25 cellular contexts compared by ENCODE assay signal in the genomic region with DNA sequence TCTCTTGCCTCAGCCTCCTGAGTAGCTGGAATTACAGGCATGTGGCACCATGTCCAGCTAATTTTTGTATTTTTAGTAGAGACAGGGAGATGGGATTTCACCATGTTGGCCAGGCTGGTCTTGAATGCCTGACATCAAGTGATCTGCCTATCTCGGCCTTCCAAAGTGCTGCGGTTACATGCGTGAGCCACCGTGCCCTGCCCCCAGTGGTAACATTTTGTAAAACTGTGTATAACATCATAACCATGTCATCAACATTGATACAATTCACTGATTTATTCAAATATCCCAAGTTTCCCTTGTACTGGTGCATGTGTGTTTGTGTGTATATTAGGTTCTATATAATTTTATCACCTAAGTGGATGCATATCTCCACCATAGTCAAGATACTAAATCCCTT.
"Had no signal": no experiment of that assay in that cellular context is flagged by ENCODE, and none has a peak within 500 bp of the region (broad histone marks: within the 10 kb centered on the region; RNA-seq: fewer than 3 reads in every experiment).

No MANE protein-coding gene starts in this region.

- H3K27me3 Mint-ChIP-seq: activated naive CD8-positive, alpha-beta T cell had no signal

- H3K27ac ChIP-seq: adrenal gland, esophagus squamous epithelium, gastrocnemius medialis, spleen, testis, vagina had no signal

- H3K27ac Mint-ChIP-seq: activated naive CD8-positive, alpha-beta T cell; activated T-helper 2 cell treated with anti-CD3 and anti-CD28 coated beads, Interferon-gamma antibody, Interleukin-2, Interleukin-4, amounts not matched to agents 10 μg/mL and 5 μg/mL and 100 μg/mL, durations not matched to agents 14 hours and 24 hours and 36 hours; memory B cell; T-helper 2 cell treated with Interferon-gamma antibody and Interleukin-4, amounts not matched to agents 5 μg/mL and 100 μg/mL, for 36 hours; WTC11 had no signal

- H3K9me3 Mint-ChIP-seq: activated T-cell treated with anti-CD3 and anti-CD28 coated beads, Interleukin-2, amount 50 U/mL, for 4 hours; activated T-helper 2 cell treated with anti-CD3 and anti-CD28 coated beads, Interferon-gamma antibody, Interleukin-2, Interleukin-4, amounts not matched to agents 10 μg/mL and 5 μg/mL and 100 μg/mL, durations not matched to agents 14 hours and 24 hours and 36 hours; T-helper 2 cell treated with Interferon-gamma antibody and Interleukin-4, amounts not matched to agents 5 μg/mL and 100 μg/mL, for 36 hours; WTC11 had no signal

- H3K4me3 ChIP-seq: adrenal gland, ascending aorta, esophagus squamous epithelium, gastrocnemius medialis, mucosa of descending colon, spleen, testis, vagina had no signal

- FAIRE-seq: TTC549 had no signal

- H3K27me3 ChIP-seq: adrenal gland, ascending aorta, gastrocnemius medialis, testis, vagina had no signal

- H3K4me3 Mint-ChIP-seq: activated naive CD8-positive, alpha-beta T cell; activated T-cell treated with anti-CD3 and anti-CD28 coated beads, Interleukin-2, amount 50 U/mL, for 4 hours; memory B cell; T-helper 2 cell treated with Interferon-gamma antibody and Interleukin-4, amounts not matched to agents 5 μg/mL and 100 μg/mL, for 36 hours; WTC11 had no signal

- H3K4me1 ChIP-seq: adrenal gland, ascending aorta, esophagus squamous epithelium, gastrocnemius medialis, testis, vagina had no signal

- DNase-seq: activated CD8-positive, alpha-beta memory T cell treated with anti-CD3 and anti-CD28 coated beads, Interleukin-2, amount 50 U/mL, for 4 hours; activated naive CD4-positive, alpha-beta T cell; activated T-cell treated with anti-CD3 and anti-CD28 coated beads, Interleukin-2, amount 50 U/mL, for 4 hours; central memory CD4-positive, alpha-beta T cell; effector memory CD4-positive, alpha-beta T cell; esophagus squamous epithelium; gastrocnemius medialis; hippocampal formation; left cardiac atrium; mucosa of descending colon; retina; spleen; stimulated activated CD4-positive, alpha-beta T cell treated with anti-CD3 and anti-CD28 coated beads, Interleukin-4, amount 100 ng/mL, for 1 hour; stimulated activated naive CD4-positive, alpha-beta T cell; testis; trophoblast cell had no signal

- H3K36me3 Mint-ChIP-seq: activated naive CD8-positive, alpha-beta T cell; WTC11 had no signal

- H3K9me3 ChIP-seq: adrenal gland, ascending aorta, esophagus squamous epithelium, gastrocnemius medialis, mucosa of descending colon, spleen, testis, vagina had no signal

- H3K36me3 ChIP-seq: adrenal gland, ascending aorta, esophagus squamous epithelium, gastrocnemius medialis, spleen, vagina had no signal
